In the genomic region with DNA sequence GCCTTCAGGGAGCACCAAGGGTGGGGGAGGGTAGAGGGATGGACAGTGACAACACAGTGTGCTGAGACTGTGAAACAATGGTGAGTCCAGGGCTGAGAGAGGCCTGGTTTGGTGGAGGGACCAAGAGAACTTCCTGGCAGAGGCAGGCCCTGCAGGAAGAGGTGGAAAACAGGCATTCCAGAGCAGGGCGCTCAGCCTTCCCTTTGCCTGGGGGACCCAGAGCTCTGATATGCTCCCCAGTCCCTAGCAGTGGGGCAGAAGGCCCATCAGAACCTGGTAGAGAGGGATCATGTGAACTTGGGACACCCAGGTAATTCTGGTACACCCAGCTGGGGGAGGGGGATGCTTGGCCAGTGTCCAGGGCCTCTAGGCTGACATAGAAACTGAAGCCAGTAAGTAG, we compare ENCODE assay signal across 21 cellular contexts. TPM values are rescaled to one million over a fixed set of nuclear protein-coding genes. Genes with fewer than 3 reads are reported as not detected.
DNase-seq lines count a peak whose midpoint lies in the region; ATAC-seq and TF ChIP-seq lines count a peak whose summit lies in the region.
"Had no signal": no experiment of that assay in that cellular context is flagged by ENCODE, and none has a peak within 500 bp of the region (broad histone marks: within the 10 kb centered on the region; RNA-seq: fewer than 3 reads in every experiment).

No MANE protein-coding gene starts in this region.

- peaks cover 3% of the 10 kb centered on the region for H3K4me1 ChIP-seq in osteoblast (ENCODE audit: insufficient read depth, low read length)

- peaks cover 7% of the 10 kb centered on the region for H3K4me1 Mint-ChIP-seq in activated T-cell treated with anti-CD3 and anti-CD28 coated beads, Interleukin-2, amount 50 U/mL, for 72 hours (ENCODE audit: low read depth)
- peaks cover 4% of the 10 kb centered on the region; the same call in 1 of the 2 replicates for H3K4me1 Mint-ChIP-seq in WTC11

- H3K4me3 ChIP-seq in epithelial cell of esophagus (ENCODE audit: low read length) (no peak overlapping the region), osteoblast (ENCODE audit: insufficient read depth, low read length) (no peak overlapping the region)
- H3K4me3 ChIP-seq: esophagus squamous epithelium had no signal

- CTCF ChIA-PET in WTC11 (lab: Charles Lee), result no interaction called here

- TF ChIP-seq CTCF in epithelial cell of esophagus (IDR thresholded peaks at IDR 0.05; ENCODE audit: insufficient read depth, low read depth, low read length, missing control alignments) (no peak), osteoblast (IDR thresholded peaks at IDR 0.05; ENCODE audit: extremely low read depth, low read depth, low read length) (no peak), WTC11 (IDR thresholded peaks at IDR 0.05) (no peak)

- H3K9me3 Mint-ChIP-seq in activated T-cell treated with anti-CD3 and anti-CD28 coated beads, Interleukin-2, amount 50 U/mL, for 72 hours, result no peaks in the 10 kb centered on the region
- no peaks in the 10 kb centered on the region for H3K9me3 Mint-ChIP-seq in WTC11
- H3K9me3 Mint-ChIP-seq: activated CD4-positive, alpha-beta memory T cell treated with anti-CD3 and anti-CD28 coated beads, Interleukin-2, amount 10 ng/mL, durations not matched to agents 7 days and 5 days; activated naive CD4-positive, alpha-beta T cell treated with anti-CD3 and anti-CD28 coated beads for 36 hours; central memory CD8-positive, alpha-beta T cell; T-helper 1 cell treated with Interleukin-12 subunit alpha and Interleukin-12 subunit beta and Interleukin-4 antibody, amounts not matched to agents 30 μg/mL and 1 μg/mL, for 36 hours had no signal

- H3K4me2 ChIP-seq in osteoblast (ENCODE audit: insufficient read depth, low read length), result no peak overlapping the region

- H3K27ac Mint-ChIP-seq in activated T-cell treated with anti-CD3 and anti-CD28 coated beads, Interleukin-2, amount 50 U/mL, for 72 hours, result no peak overlapping the region
- H3K27ac Mint-ChIP-seq in WTC11, result no peak overlapping the region
- H3K27ac Mint-ChIP-seq: activated CD4-positive, alpha-beta memory T cell treated with anti-CD3 and anti-CD28 coated beads, Interleukin-2, amount 10 ng/mL, durations not matched to agents 7 days and 5 days; activated naive CD4-positive, alpha-beta T cell treated with anti-CD3 and anti-CD28 coated beads for 36 hours; T-helper 1 cell treated with Interleukin-12 subunit alpha and Interleukin-12 subunit beta and Interleukin-4 antibody, amounts not matched to agents 30 μg/mL and 1 μg/mL, for 36 hours had no signal

- no peaks in the 10 kb centered on the region for H3K27me3 Mint-ChIP-seq in activated T-cell treated with anti-CD3 and anti-CD28 coated beads, Interleukin-2, amount 50 U/mL, for 72 hours (ENCODE audit: low read depth)
- peaks cover 5% of the 10 kb centered on the region; the same call in 1 of the 2 replicates for H3K27me3 Mint-ChIP-seq in WTC11 (ENCODE audit: low read depth)
- H3K27me3 Mint-ChIP-seq: activated CD4-positive, alpha-beta memory T cell treated with anti-CD3 and anti-CD28 coated beads, Interleukin-2, amount 10 ng/mL, durations not matched to agents 7 days and 5 days; central memory CD8-positive, alpha-beta T cell had no signal

- no peaks in the 10 kb centered on the region for H4K20me1 ChIP-seq in osteoblast (ENCODE audit: insufficient read depth, low read length)

- no peak overlapping the region for H3K27ac ChIP-seq in osteoblast (ENCODE audit: low read depth, low read length)
- H3K27ac ChIP-seq: esophagus squamous epithelium had no signal

- peak overlapping the region; percentile 60 for H2AFZ ChIP-seq in osteoblast (ENCODE audit: low read length)

- ATAC-seq in activated T-cell treated with anti-CD3 and anti-CD28 coated beads, Interleukin-2, amount 50 U/mL, for 72 hours (replicated peaks in 1 of 2), result no peak
- no peak for ATAC-seq in WTC11
- ATAC-seq: left ventricle myocardium superior had no signal

- no peaks in the 10 kb centered on the region for H3K9me3 ChIP-seq in osteoblast (ENCODE audit: low read depth, low read length)
- H3K9me3 ChIP-seq: esophagus squamous epithelium had no signal

- POLR2A ChIA-PET in WTC11 (lab: Charles Lee), result no interaction called here

- no peaks in the 10 kb centered on the region for H3K79me2 ChIP-seq in osteoblast (ENCODE audit: insufficient read depth, low read length)

- DNase-seq in EH (ENCODE audit: low read depth) (peak; percentile 75), HT1080 (ENCODE audit: low read depth) (peak; percentile 64), epithelial cell of esophagus (ENCODE audit: low read depth) (peak; percentile 50), osteoblast (ENCODE audit: insufficient read length, low spot score, missing footprints) (peak; percentile 42), NCI-H524 (lab: John Stamatoyannopoulos, UW) (no peak), WTC11 (ENCODE audit: low spot score) (no peak)
- DNase-seq in activated CD4-positive, CD25-positive, alpha-beta regulatory T cell treated with anti-CD3 and anti-CD28 coated beads, Interleukin-2, amount 50 U/mL, for 72 hours, result no peak
- no peak for DNase-seq in activated T-cell treated with anti-CD3 and anti-CD28 coated beads, Interleukin-2, amount 50 U/mL, for 72 hours
- DNase-seq: activated CD4-positive, alpha-beta memory T cell treated with anti-CD3 and anti-CD28 coated beads, Interleukin-2, amount 10 ng/mL, durations not matched to agents 7 days and 5 days; activated naive CD4-positive, alpha-beta T cell treated with anti-CD3 and anti-CD28 coated beads for 36 hours; anterior cingulate cortex; effector CD8-positive, alpha-beta T cell; esophagus squamous epithelium; left ventricle myocardium superior; NCI-H146; NCI-H774; OCI-M1; stimulated activated CD4-positive, alpha-beta T cell treated with anti-CD3 and anti-CD28 coated beads, Interleukin-12 subunit alpha, Interleukin-12 subunit beta, amount 100 ng/mL, for 4 hours; substantia nigra had no signal

- H3K36me3 ChIP-seq in osteoblast (ENCODE audit: insufficient read depth, low read length), result no peaks in the 10 kb centered on the region
- H3K36me3 ChIP-seq: esophagus squamous epithelium had no signal

- H3K36me3 Mint-ChIP-seq in activated T-cell treated with anti-CD3 and anti-CD28 coated beads, Interleukin-2, amount 50 U/mL, for 72 hours (ENCODE audit: insufficient read depth in 2 of 2), result no peaks in the 10 kb centered on the region
- H3K36me3 Mint-ChIP-seq in WTC11, result no peaks in the 10 kb centered on the region

- H3K27me3 ChIP-seq in osteoblast (ENCODE audit: insufficient read depth, low read length), result no peaks in the 10 kb centered on the region
- H3K27me3 ChIP-seq: esophagus squamous epithelium had no signal

- no peak overlapping the region for H3K4me3 Mint-ChIP-seq in activated T-cell treated with anti-CD3 and anti-CD28 coated beads, Interleukin-2, amount 50 U/mL, for 72 hours
- no peak overlapping the region for H3K4me3 Mint-ChIP-seq in WTC11
- H3K4me3 Mint-ChIP-seq: activated CD4-positive, alpha-beta memory T cell treated with anti-CD3 and anti-CD28 coated beads, Interleukin-2, amount 10 ng/mL, durations not matched to agents 7 days and 5 days; activated naive CD4-positive, alpha-beta T cell treated with anti-CD3 and anti-CD28 coated beads for 36 hours; central memory CD8-positive, alpha-beta T cell; T-helper 1 cell treated with Interleukin-12 subunit alpha and Interleukin-12 subunit beta and Interleukin-4 antibody, amounts not matched to agents 30 μg/mL and 1 μg/mL, for 36 hours had no signal

TF ChIP-seq in WTC11, 78 proteins besides CTCF, POLR2A, EP300 and RAD21:
- TF ChIP-seq GTF2I (CRISPR knock-in tag; conservative IDR thresholded peaks at IDR 0.05) (no peak), ELF4 (CRISPR knock-in tag; IDR thresholded peaks at IDR 0.05; ENCODE audit: low read depth) (no peak), KAT7 (CRISPR knock-in tag; IDR thresholded peaks at IDR 0.05; ENCODE audit: borderline replicate concordance) (no peak), SP1 (CRISPR knock-in tag; conservative IDR thresholded peaks at IDR 0.05) (no peak), ZBTB21 (CRISPR knock-in tag; IDR thresholded peaks at IDR 0.05; ENCODE audit: borderline replicate concordance) (no peak), MYBL2 (CRISPR knock-in tag; IDR thresholded peaks at IDR 0.05) (no peak), MXD4 (CRISPR knock-in tag; IDR thresholded peaks at IDR 0.05; ENCODE audit: borderline replicate concordance) (no peak), ZNF138 (CRISPR knock-in tag; conservative IDR thresholded peaks at IDR 0.05) (no peak), ERG (CRISPR knock-in tag; IDR thresholded peaks at IDR 0.05) (no peak), ZNF263 (CRISPR knock-in tag; IDR thresholded peaks at IDR 0.05; ENCODE audit: low read depth) (no peak), NFYB (CRISPR knock-in tag; conservative IDR thresholded peaks at IDR 0.05; ENCODE audit: low read depth) (no peak), JAZF1 (CRISPR knock-in tag; IDR thresholded peaks at IDR 0.05) (no peak)

RNA-seq across cellular contexts. Expression of gene UVRAG, which starts 17.2 kb away (rescaled TPM):
- 12.3 and 14.0 TPM in 2 replicates for total RNA-seq in HT1080 (2014; rRNA removed; shearing (Covaris generic))
- 15.8 and 17.4 TPM in 2 replicates for polyA plus RNA-seq in HT1080 (2015; cell fraction: cytosol; rRNA removed)
- 11.4 and 12.1 TPM in 2 replicates for polyA plus RNA-seq in HT1080 (2015; cell fraction: nucleus; rRNA removed)
- total RNA-seq in osteoblast (28.2 and 30.4 TPM in 2 replicates), WTC11 (2021) (10.9 to 14.5 TPM (median 12.3 TPM) in 3 replicates)
- total RNA-seq in activated T-cell treated with anti-CD3 and anti-CD28 coated beads, Interleukin-2, amount 50 U/mL, for 72 hours, result 10 to 100 TPM; 18.6 to 20.7 TPM

RNA-seq across cellular contexts. Expression of gene DGAT2, which starts 29.2 kb away (rescaled TPM):
- 4.9 and 5.9 TPM in 2 replicates for total RNA-seq in HT1080 (2014; rRNA removed; shearing (Covaris generic))
- 7.6 and 8.5 TPM in 2 replicates for polyA plus RNA-seq in HT1080 (2015; cell fraction: cytosol; rRNA removed)
- polyA plus RNA-seq in HT1080 (2015; cell fraction: nucleus; rRNA removed), result 2.4 and 4.6 TPM in 2 replicates
- total RNA-seq in osteoblast (2.9 and 3.6 TPM in 2 replicates), WTC11 (2021) (1.6 to 3.3 TPM (median 2.8 TPM) in 3 replicates)
- total RNA-seq in activated T-cell treated with anti-CD3 and anti-CD28 coated beads, Interleukin-2, amount 50 U/mL, for 72 hours, result 1 to 10 TPM; 2.8 to 3.4 TPM

Comparison
In these comparisons a context has a peak if more than half of its experiments do, and no peak if none do; other contexts are left out.
1. DNase-seq: peak in EH (single experiment), HT1080 (single experiment), epithelial cell of esophagus (single experiment) and osteoblast (single experiment); none in activated CD4-positive, CD25-positive, alpha-beta regulatory T cell treated with anti-CD3 and anti-CD28 coated beads, Interleukin-2, amount 50 U/mL, for 72 hours (single experiment), NCI-H524 (0 of 2), activated T-cell treated with anti-CD3 and anti-CD28 coated beads, Interleukin-2, amount 50 U/mL, for 72 hours (0 of 2) and WTC11 (single experiment).